20 cellular contexts compared by ENCODE assay signal in genomic region chr4:38136604-38137003, GRCh38.
DNase-seq lines count a peak whose midpoint lies in the region; ATAC-seq and TF ChIP-seq lines count a peak whose summit lies in the region.
"Had no signal": no experiment of that assay in that cellular context is flagged by ENCODE, and none has a peak within 500 bp of the region (broad histone marks: within the 10 kb centered on the region; RNA-seq: fewer than 3 reads in every experiment).

No MANE protein-coding gene starts in this region.

- ATAC-seq in activated T-helper 17 cell treated with anti-CD3 and anti-CD28 coated beads, Interleukin-2, amount 50 U/mL, for 72 hours (replicated peaks): no peak
- ATAC-seq in GM21825 (IDR thresholded peaks at IDR 0.05; ENCODE audit: unreplicated experiment): no peak
- ATAC-seq: A549; CD8-positive, alpha-beta T cell; HepG2 had no signal

- H3K27ac ChIP-seq in endodermal cell (ENCODE audit: low read depth, low read length) (no peak overlapping the region), spleen (no peak overlapping the region)
- H3K27ac ChIP-seq: A549, C4-2B, GM23248 had no signal

- no peaks in the 10 kb centered on the region for H3K27me3 ChIP-seq in H7 (ENCODE audit: control insufficient read depth, insufficient read depth, low read length)
- H3K27me3 ChIP-seq in endodermal cell (ENCODE audit: control insufficient read depth, insufficient read depth, low read length, poor library complexity, severe bottlenecking): no peaks in the 10 kb centered on the region
- H3K27me3 ChIP-seq in spleen (replicated peaks in 1 of 7): no peaks in the 10 kb centered on the region
- H3K27me3 ChIP-seq: BE2C had no signal

- TF ChIP-seq CTCF in endodermal cell (conservative IDR thresholded peaks at IDR 0.05) (peak; percentile 43), spleen (IDR thresholded peaks at IDR 0.05 in 8 of 11, conservative IDR thresholded peaks at IDR 0.05 in 3 of 11) (no peak)

- intact Hi-C loops in spleen (cut with DNase I; ENCODE audit: low total_unique reads): no loop called here

- no peak overlapping the region for H3K27ac Mint-ChIP-seq in activated T-helper 17 cell treated with anti-CD3 and anti-CD28 coated beads, Interleukin-2, amount 50 U/mL, for 72 hours
- no peak overlapping the region for H3K27ac Mint-ChIP-seq in endodermal cell
- H3K27ac Mint-ChIP-seq in activated naive CD8-positive, alpha-beta T cell treated with anti-CD3 and anti-CD28 coated beads for 36 hours: no peak overlapping the region
- H3K27ac Mint-ChIP-seq: CD8-positive, alpha-beta T cell; HFFc6 had no signal

- H3K9me3 ChIP-seq in endodermal cell (ENCODE audit: control insufficient read depth, low read length): no peaks in the 10 kb centered on the region
- no peaks in the 10 kb centered on the region for H3K9me3 ChIP-seq in spleen
- H3K9me3 ChIP-seq: A549, BE2C had no signal

- WGBS in endodermal cell (ENCODE audit: insufficient coverage in 1 of 2, insufficient read length in 1 of 2), 2 experiments: 92 to 93% methylated on average over 9 to 10 of the region's 10 CpGs
- WGBS in spleen, 5 donors: 92 to 95% (median 93%) methylated on average over 10 of the region's 10 CpGs

- no peaks in the 10 kb centered on the region for H3K27me3 Mint-ChIP-seq in activated T-helper 17 cell treated with anti-CD3 and anti-CD28 coated beads, Interleukin-2, amount 50 U/mL, for 72 hours
- H3K27me3 Mint-ChIP-seq in endodermal cell (ENCODE audit: insufficient read depth): no peaks in the 10 kb centered on the region
- no peaks in the 10 kb centered on the region for H3K27me3 Mint-ChIP-seq in activated naive CD8-positive, alpha-beta T cell treated with anti-CD3 and anti-CD28 coated beads for 36 hours

- DNase-seq in H7 (peak; percentile 65), endodermal cell (no peak), superior temporal gyrus (ENCODE audit: extremely low spot score) (no peak), spleen (no peak)
- no peak for DNase-seq in activated naive CD8-positive, alpha-beta T cell treated with anti-CD3 and anti-CD28 coated beads for 36 hours
- DNase-seq: BE2C; CD8-positive, alpha-beta T cell; COR-L47; DMS153; DMS79 treated with DMSO at 0.1 percent for 48 hours; EL; GDM1; GM23248; HCEC 1CT; HFFc6 had no signal

- H3K4me3 ChIP-seq in H7 (ENCODE audit: insufficient read depth, low read depth, low read length): no peak overlapping the region
- no peak overlapping the region for H3K4me3 ChIP-seq in endodermal cell (ENCODE audit: low read length)
- no peak overlapping the region for H3K4me3 ChIP-seq in spleen
- H3K4me3 ChIP-seq: A549, GM23248 had no signal

- H3K4me1 ChIP-seq in endodermal cell (ENCODE audit: control insufficient read depth, insufficient read depth, low read length): no peaks in the 10 kb centered on the region
- peaks cover 5 to 17% (median 12%) of the 10 kb centered on the region in 6 donors for H3K4me1 ChIP-seq in spleen

- H3K36me3 Mint-ChIP-seq in activated T-helper 17 cell treated with anti-CD3 and anti-CD28 coated beads, Interleukin-2, amount 50 U/mL, for 72 hours (ENCODE audit: low read depth): peaks cover 77% of the 10 kb centered on the region
- H3K36me3 Mint-ChIP-seq in endodermal cell (ENCODE audit: low read depth): peaks cover 60% of the 10 kb centered on the region
- H3K36me3 Mint-ChIP-seq in activated naive CD8-positive, alpha-beta T cell treated with anti-CD3 and anti-CD28 coated beads for 36 hours: peaks cover 42% of the 10 kb centered on the region

- H3K36me3 ChIP-seq in H7 (replicated peaks; ENCODE audit: control insufficient read depth, insufficient read depth, low read length): peaks cover 4% of the 10 kb centered on the region; the same call in 1 of the 2 replicates
- H3K36me3 ChIP-seq in endodermal cell (ENCODE audit: control insufficient read depth, insufficient read depth, low read length): peaks cover 47% of the 10 kb centered on the region
- H3K36me3 ChIP-seq in spleen: peaks cover 0 to 85% (median 64%) of the 10 kb centered on the region in 6 donors
- H3K36me3 ChIP-seq: BE2C had no signal

- H3K9me3 Mint-ChIP-seq in activated T-helper 17 cell treated with anti-CD3 and anti-CD28 coated beads, Interleukin-2, amount 50 U/mL, for 72 hours: no peaks in the 10 kb centered on the region
- no peaks in the 10 kb centered on the region for H3K9me3 Mint-ChIP-seq in endodermal cell
- H3K9me3 Mint-ChIP-seq in activated naive CD8-positive, alpha-beta T cell treated with anti-CD3 and anti-CD28 coated beads for 36 hours: no peaks in the 10 kb centered on the region
- H3K9me3 Mint-ChIP-seq: CD8-positive, alpha-beta T cell; HFFc6 had no signal

- no peak overlapping the region for H3K9ac ChIP-seq in endodermal cell (ENCODE audit: extremely low read depth, low read length, poor library complexity, severe bottlenecking)
- H3K9ac ChIP-seq: GM23248 had no signal

- H3K4me1 Mint-ChIP-seq in activated T-helper 17 cell treated with anti-CD3 and anti-CD28 coated beads, Interleukin-2, amount 50 U/mL, for 72 hours: peaks cover 10% of the 10 kb centered on the region
- peaks cover 13% of the 10 kb centered on the region for H3K4me1 Mint-ChIP-seq in endodermal cell
- H3K4me1 Mint-ChIP-seq in activated naive CD8-positive, alpha-beta T cell treated with anti-CD3 and anti-CD28 coated beads for 36 hours: peaks cover 23% of the 10 kb centered on the region

- peak overlapping the region; percentile 9 for H3K4me3 Mint-ChIP-seq in activated T-helper 17 cell treated with anti-CD3 and anti-CD28 coated beads, Interleukin-2, amount 50 U/mL, for 72 hours
- no peak overlapping the region for H3K4me3 Mint-ChIP-seq in endodermal cell
- no peak overlapping the region for H3K4me3 Mint-ChIP-seq in activated naive CD8-positive, alpha-beta T cell treated with anti-CD3 and anti-CD28 coated beads for 36 hours
- H3K4me3 Mint-ChIP-seq: CD8-positive, alpha-beta T cell; HFFc6 had no signal

- TF ChIP-seq POLR2A in spleen (IDR thresholded peaks at IDR 0.05): no peak
